ENCODE assay signal across 17 cellular contexts in the genomic region with DNA sequence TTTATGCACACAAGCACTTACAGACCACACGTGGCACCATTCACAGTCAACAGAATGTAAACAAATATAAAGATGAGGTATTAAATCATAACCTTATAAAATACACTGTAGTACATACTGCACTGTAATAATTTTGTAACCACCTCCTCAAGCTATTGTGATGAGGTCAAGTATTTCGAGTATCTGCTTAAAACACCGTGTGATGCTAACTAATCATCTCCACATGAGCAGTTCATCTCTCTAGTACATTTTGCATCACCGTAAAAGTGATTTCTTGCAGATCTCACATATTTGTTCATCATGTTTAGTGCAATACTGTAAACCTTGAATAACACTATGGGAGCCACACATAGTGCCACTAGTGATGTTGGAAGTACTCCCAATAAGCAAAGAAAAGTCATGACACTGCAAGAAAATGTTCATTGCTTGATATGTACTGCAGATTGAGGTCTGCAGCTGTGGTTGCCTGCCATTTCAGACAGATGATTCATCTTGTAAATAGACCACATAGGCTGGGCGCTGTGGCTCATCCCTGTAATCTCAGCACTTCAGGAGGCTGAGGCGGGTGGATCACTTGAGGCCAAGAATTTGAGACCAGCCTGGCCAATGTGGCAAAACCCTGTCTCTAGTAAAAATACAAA. TPM values are rescaled to one million over a fixed set of nuclear protein-coding genes. Genes with fewer than 3 reads are reported as not detected.
DNase-seq lines count a peak whose midpoint lies in the region; ATAC-seq and TF ChIP-seq lines count a peak whose summit lies in the region.
"Had no signal": no experiment of that assay in that cellular context is flagged by ENCODE, and none has a peak within 500 bp of the region (broad histone marks: within the 10 kb centered on the region; RNA-seq: fewer than 3 reads in every experiment).

No MANE protein-coding gene starts in this region.

- H3K27me3 Mint-ChIP-seq in HFFc6 (ENCODE audit: insufficient read depth): peaks cover 18% of the 10 kb centered on the region
- H3K27me3 Mint-ChIP-seq: activated CD4-positive, alpha-beta T cell treated with anti-CD3 and anti-CD28 coated beads, Interleukin-2, amount 10 ng/mL, durations not matched to agents 7 days and 5 days; dendritic cell treated with granulocyte-macrophage colony-stimulating factor and Interleukin-4, amounts not matched to agents 40 ng/mL and 50 ng/mL, for 4 days had no signal

- DNase-seq in AG04449 (ENCODE audit: low read depth, low spot score) (peak; percentile 19), HFFc6 (peak; percentile 82), SK-MEL-5 (ENCODE audit: low read depth, low spot score) (peak; percentile 28), fibroblast of villous mesenchyme (ENCODE audit: low read depth) (peak; percentile 76), AML-193 (lab: John Stamatoyannopoulos, UW) (no peak)
- DNase-seq in activated naive CD4-positive, alpha-beta T cell treated with anti-CD3 and anti-CD28 coated beads, Interleukin-2, amount 50 U/mL, for 16 hours: no peak
- DNase-seq: activated CD4-positive, alpha-beta T cell treated with anti-CD3 and anti-CD28 coated beads, Interleukin-2, amount 10 ng/mL, durations not matched to agents 7 days and 5 days; activated naive CD4-positive, alpha-beta T cell; NCI-H1048 had no signal

- H3K9me3 Mint-ChIP-seq in HFFc6: peaks cover 3% of the 10 kb centered on the region; the same call in 1 of the 2 replicates
- H3K9me3 Mint-ChIP-seq: activated CD4-positive, alpha-beta T cell treated with anti-CD3 and anti-CD28 coated beads, Interleukin-2, amount 10 ng/mL, durations not matched to agents 7 days and 5 days had no signal

- ATAC-seq in HG03135 (IDR thresholded peaks at IDR 0.05; ENCODE audit: unreplicated experiment): no peak
- no peak for ATAC-seq in GM21528 (IDR thresholded peaks at IDR 0.05; ENCODE audit: low FRiP score, unreplicated experiment)

- no peaks in the 10 kb centered on the region for H3K36me3 Mint-ChIP-seq in HFFc6 (ENCODE audit: low read depth)

- H3K4me3 ChIP-seq in AG04449 (ENCODE audit: low read depth, low read length) (no peak overlapping the region), fibroblast of villous mesenchyme (ENCODE audit: low read depth, low read length) (no peak overlapping the region)
- H3K4me3 ChIP-seq: BLaER1, HAP-1, suprapubic skin had no signal

- no peak overlapping the region for H3K4me3 Mint-ChIP-seq in HFFc6
- H3K4me3 Mint-ChIP-seq: activated CD4-positive, alpha-beta T cell treated with anti-CD3 and anti-CD28 coated beads, Interleukin-2, amount 10 ng/mL, durations not matched to agents 7 days and 5 days; dendritic cell treated with granulocyte-macrophage colony-stimulating factor and Interleukin-4, amounts not matched to agents 40 ng/mL and 50 ng/mL, for 4 days had no signal

- CTCF ChIA-PET in AG04449 (lab: Yijun Ruan, JAX): interaction anchor here (1.0 kb wide), 1 partner anchor 254 kb away, joined by 3 read pairs; no protein-coding TSS in a partner anchor

- H3K27ac Mint-ChIP-seq in HFFc6: no peak overlapping the region
- H3K27ac Mint-ChIP-seq: activated CD4-positive, alpha-beta T cell treated with anti-CD3 and anti-CD28 coated beads, Interleukin-2, amount 10 ng/mL, durations not matched to agents 7 days and 5 days; dendritic cell treated with granulocyte-macrophage colony-stimulating factor and Interleukin-4, amounts not matched to agents 40 ng/mL and 50 ng/mL, for 4 days had no signal

- in situ Hi-C loops in SK-MEL-5 (cut with HindIII; ENCODE audit: low pct_unique_long_range_greater_than_20kb, low sequenced_read_pairs): no loop called here

- POLR2A ChIA-PET in AG04449 (lab: Yijun Ruan, JAX): interaction anchor here (0.6 kb wide), 1 partner anchor 114 kb away, joined by 3 read pairs; the partner anchor contains the start of gene VPS13A

- H3K4me1 Mint-ChIP-seq in HFFc6 (ENCODE audit: low read depth): peaks cover 6% of the 10 kb centered on the region
- H3K4me1 Mint-ChIP-seq: activated CD4-positive, alpha-beta T cell treated with anti-CD3 and anti-CD28 coated beads, Interleukin-2, amount 10 ng/mL, durations not matched to agents 7 days and 5 days had no signal

- TF ChIP-seq CTCF in AG04449 (IDR thresholded peaks at IDR 0.05; ENCODE audit: insufficient read depth, low read length, missing control alignments) (no peak), HFFc6 (IDR thresholded peaks at IDR 0.05) (no peak), fibroblast of villous mesenchyme (IDR thresholded peaks at IDR 0.05; ENCODE audit: insufficient read depth, low read depth, low read length) (no peak)

RNA-seq across cellular contexts. Expression of gene FOXB2, which starts 44.3 kb away (rescaled TPM):
- not detected for total RNA-seq in HFFc6 (2021; fragmentation: NEBNext Ultra II Directional; extraction: Animal tissue kit (Norgen Biotek cat#: 25700))
- total RNA-seq in SK-MEL-5 (2014; rRNA removed; shearing (Covaris generic)): not detected in 2 replicates
- not detected in 2 replicates for polyA plus RNA-seq in SK-MEL-5 (2015; cell fraction: cytosol; rRNA removed)
- not detected in 2 replicates for polyA plus RNA-seq in SK-MEL-5 (2015; cell fraction: nucleus; rRNA removed)
- total RNA-seq in fibroblast of villous mesenchyme: not detected in 2 replicates
- total RNA-seq: activated CD4-positive, alpha-beta T cell treated with anti-CD3 and anti-CD28 coated beads, Interleukin-2, amount 10 ng/mL, durations not matched to agents 7 days and 5 days; pulmonary artery endothelial cell; suprapubic skin; T-helper 1 cell treated with Interleukin-12 subunit alpha and Interleukin-12 subunit beta and Interleukin-4 antibody, amounts not matched to agents 30 ng/mL and 1 ng/mL, for 36 hours had no signal

Comparison
In these comparisons a context has a peak if more than half of its experiments do, and no peak if none do; other contexts are left out.
1. DNase-seq: peak in AG04449 (single experiment), HFFc6 (single experiment), SK-MEL-5 (single experiment) and fibroblast of villous mesenchyme (single experiment); none in activated naive CD4-positive, alpha-beta T cell treated with anti-CD3 and anti-CD28 coated beads, Interleukin-2, amount 50 U/mL, for 16 hours (single experiment) and AML-193 (0 of 2).